Comparison of ENCODE assay signal across 7 cellular contexts in genomic region chr3:134485075-134485536, GRCh38. TPM values are rescaled to one million over a fixed set of nuclear protein-coding genes. Genes with fewer than 3 reads are reported as not detected.
A peak's percentile ranks its signal among the peaks of the same experiment; 100 is the strongest.
DNase-seq lines count a peak whose midpoint lies in the region; ATAC-seq, FAIRE-seq and TF ChIP-seq lines count a peak whose summit lies in the region.

No MANE protein-coding gene starts in this region.

- TF ChIP-seq CTCF in GM20000 (IDR thresholded peaks at IDR 0.05; ENCODE audit: extremely low read depth, missing control alignments): no peak
- TF ChIP-seq CTCF in IMR-90 (conservative IDR thresholded peaks at IDR 0.05; ENCODE audit: low read depth, low read length): no peak
- no peak for TF ChIP-seq CTCF in left ventricle myocardium inferior (IDR thresholded peaks at IDR 0.05; ENCODE audit: borderline replicate concordance)
- no peak for TF ChIP-seq CTCF in gastrocnemius medialis (IDR thresholded peaks at IDR 0.05 in 4 of 5, conservative IDR thresholded peaks at IDR 0.05 in 1 of 5)

- peaks cover 16% of the 10 kb centered on the region for H3K36me3 ChIP-seq in ES-I3 (ENCODE audit: insufficient read depth, low read length)
- H3K36me3 ChIP-seq in IMR-90 (ENCODE audit: control insufficient read depth, insufficient read depth, low read length): peaks cover 8% of the 10 kb centered on the region
- peaks cover 22% of the 10 kb centered on the region for H3K36me3 ChIP-seq in left ventricle myocardium inferior
- H3K36me3 ChIP-seq in gastrocnemius medialis: peaks cover 0 to 21% of the 10 kb centered on the region in 2 donors

- H3K9me3 ChIP-seq in ES-I3 (ENCODE audit: control insufficient read depth, insufficient read depth, low read length): no peaks in the 10 kb centered on the region
- no peaks in the 10 kb centered on the region for H3K9me3 ChIP-seq in IMR-90 (ENCODE audit: control insufficient read depth, insufficient read depth, low read length)
- H3K9me3 ChIP-seq in left ventricle myocardium inferior (replicated peaks): no peaks in the 10 kb centered on the region
- H3K9me3 ChIP-seq in gastrocnemius medialis: no peaks in the 10 kb centered on the region

- TF ChIP-seq POLR2A in IMR-90 (IDR thresholded peaks at IDR 0.05; ENCODE audit: low read depth, low read length) (no peak), gastrocnemius medialis (IDR thresholded peaks at IDR 0.05) (no peak)

- TF ChIP-seq RAD21 in IMR-90 (IDR thresholded peaks at IDR 0.05; ENCODE audit: low read length): no peak

- H3K4me2 ChIP-seq in IMR-90 (ENCODE audit: low read depth, low read length): peak overlapping the region; percentile 89

- H3K79me1 ChIP-seq in IMR-90 (ENCODE audit: low read depth in 1 of 2, low read length in 2 of 2): peaks cover 37 to 64% of the 10 kb centered on the region in 2 experiments

- intact Hi-C loops in IMR-90 (cut with micrococcal nuclease) (loop anchor here (5.0 to 10.0 kb wide), 2 partner anchors 550 to 823 kb away; partner anchors contain the start of gene TOPBP1), left ventricle myocardium inferior (cut with micrococcal nuclease) (no loop called here), gastrocnemius medialis (cut with DNase I; ENCODE audit: low total_unique reads) (loop anchor here (5.0 to 10.0 kb wide), 2 partner anchors 680 to 913 kb away; partner anchors contain the start of genes CDV3 and SRPRB)
- intact Hi-C loops in activated T-helper 1 cell treated with anti-CD3 and anti-CD28 coated beads, Interleukin-12 subunit alpha, Interleukin-12 subunit beta, Interleukin-2, Interleukin-4 antibody, amounts not matched to agents 30 ng/mL and 10 ng/mL and 1 ng/mL, durations not matched to agents 14 hours and 24 hours and 36 hours (cut with micrococcal nuclease): loop anchor here (1.0 to 10.0 kb wide), 4 partner anchors 317 to 1707 kb away; partner anchors contain the start of gene TOPBP1

- H3K4me1 Mint-ChIP-seq in activated T-helper 1 cell treated with anti-CD3 and anti-CD28 coated beads, Interleukin-12 subunit alpha, Interleukin-12 subunit beta, Interleukin-2, Interleukin-4 antibody, amounts not matched to agents 30 ng/mL and 10 ng/mL and 1 ng/mL, durations not matched to agents 14 hours and 24 hours and 36 hours (ENCODE audit: low read depth): peaks cover 47% of the 10 kb centered on the region

- peaks cover 30% of the 10 kb centered on the region for H3K9me1 ChIP-seq in IMR-90 (ENCODE audit: insufficient read depth, low read length)

- H4K91ac ChIP-seq in IMR-90 (ENCODE audit: insufficient read depth, low read depth, low read length): peak overlapping the region; percentile 98

- peaks cover 3% of the 10 kb centered on the region for H3K27me3 Mint-ChIP-seq in activated T-helper 1 cell treated with anti-CD3 and anti-CD28 coated beads, Interleukin-12 subunit alpha, Interleukin-12 subunit beta, Interleukin-2, Interleukin-4 antibody, amounts not matched to agents 30 ng/mL and 10 ng/mL and 1 ng/mL, durations not matched to agents 14 hours and 24 hours and 36 hours (ENCODE audit: insufficient read depth)

- peak overlapping the region; percentile 92 for H3K4me3 Mint-ChIP-seq in activated T-helper 1 cell treated with anti-CD3 and anti-CD28 coated beads, Interleukin-12 subunit alpha, Interleukin-12 subunit beta, Interleukin-2, Interleukin-4 antibody, amounts not matched to agents 30 ng/mL and 10 ng/mL and 1 ng/mL, durations not matched to agents 14 hours and 24 hours and 36 hours

- no peaks in the 10 kb centered on the region for H3K9me3 Mint-ChIP-seq in activated T-helper 1 cell treated with anti-CD3 and anti-CD28 coated beads, Interleukin-12 subunit alpha, Interleukin-12 subunit beta, Interleukin-2, Interleukin-4 antibody, amounts not matched to agents 30 ng/mL and 10 ng/mL and 1 ng/mL, durations not matched to agents 14 hours and 24 hours and 36 hours

- no TSS peak for BruUV-seq in IMR-90 (replicated peaks; lab: Mats Ljungman, UMichigan)

- peak overlapping the region; percentile 99 for H2BK15ac ChIP-seq in IMR-90 (ENCODE audit: low read depth, low read length)

- 0% methylated on average over 6 of the region's 14 CpGs; no CpG with 5 or more reads in 1 of the 2 experiments for WGBS in IMR-90 (ENCODE audit: extremely low coverage in 2 of 2, insufficient read length in 1 of 2), 2 experiments

- peak overlapping the region; percentile 96 for H2AFZ ChIP-seq in IMR-90 (replicated peaks; ENCODE audit: low read length, poor library complexity)

- H3K4me3 ChIP-seq in IMR-90 (ENCODE audit: insufficient read depth, low read depth, low read length) (peak overlapping the region; percentile 54), left ventricle myocardium inferior (peak overlapping the region; percentile 89), gastrocnemius medialis (peak overlapping the region; percentile 68 to 99 (median 90))

- H3K4ac ChIP-seq in IMR-90 (ENCODE audit: low read depth, low read length): peak overlapping the region; percentile 97

- peak overlapping the region; percentile 97 for H3K23ac ChIP-seq in IMR-90 (ENCODE audit: low read depth, low read length)

- in situ Hi-C loops in IMR-90 (cut with MboI; ENCODE audit: low sequenced_read_pairs): loop anchor here (10.0 to 25.0 kb wide), 2 partner anchors 550 to 673 kb away; partner anchors contain the start of gene SRPRB
- in situ Hi-C loops in gastrocnemius medialis (cut with MboI; ENCODE audit: low sequenced_read_pairs in 4 of 4): loop anchor here in 1 of 4 donors (25.0 kb wide), 1 partner anchor 673 kb away; the partner anchor contains the start of gene SRPRB

- peak overlapping the region; percentile 92 for H2BK5ac ChIP-seq in IMR-90 (ENCODE audit: low read depth, low read length, poor library complexity, severe bottlenecking)

- peak overlapping the region; percentile 98 for H3K14ac ChIP-seq in IMR-90 (replicated peaks; ENCODE audit: low read depth, low read length)

- peak; percentile 1 for ATAC-seq in IMR-90 (ENCODE audit: low read depth)
- ATAC-seq in gastrocnemius medialis: peak; percentile 2

- peak overlapping the region; percentile 96 for H2BK120ac ChIP-seq in IMR-90 (ENCODE audit: low read depth, low read length)

- H4K5ac ChIP-seq in IMR-90 (ENCODE audit: low read depth, low read length): peak overlapping the region; percentile 96

- no peak for FAIRE-seq in RCC 7860 (lab: Jason Lieb, UNC)

- peak overlapping the region; percentile 95 for H3K18ac ChIP-seq in IMR-90 (ENCODE audit: low read depth, low read length)

- H2BK20ac ChIP-seq in IMR-90 (ENCODE audit: low read depth, low read length): peak overlapping the region; percentile 78

- peaks cover 11% of the 10 kb centered on the region; the same call in 1 of the 2 replicates for H3K4me1 ChIP-seq in ES-I3 (ENCODE audit: insufficient read depth, low read length)
- H3K4me1 ChIP-seq in IMR-90 (ENCODE audit: control insufficient read depth, insufficient read depth, low read length): peaks cover 25% of the 10 kb centered on the region
- H3K4me1 ChIP-seq in left ventricle myocardium inferior: peaks cover 66% of the 10 kb centered on the region
- H3K4me1 ChIP-seq in gastrocnemius medialis: peaks cover 35% of the 10 kb centered on the region in 2 donors

- H4K8ac ChIP-seq in IMR-90 (ENCODE audit: low read depth in 2 of 2, low read length in 2 of 2): peak overlapping the region; percentile 98 to 100

- peak overlapping the region; percentile 93 for H3K27ac ChIP-seq in IMR-90 (ENCODE audit: insufficient read depth, low read length)
- peak overlapping the region; percentile 98 for H3K27ac ChIP-seq in left ventricle myocardium inferior (replicated peaks)
- peak overlapping the region; percentile 93 to 99 (median 97) for H3K27ac ChIP-seq in gastrocnemius medialis

- H4K20me1 ChIP-seq in IMR-90 (ENCODE audit: insufficient read depth, low read length): no peaks in the 10 kb centered on the region

- H2AK9ac ChIP-seq in IMR-90 (replicated peaks; ENCODE audit: low read depth, low read length, poor library complexity): peak overlapping the region; percentile 99

- peak overlapping the region; percentile 99 for H3K56ac ChIP-seq in IMR-90 (ENCODE audit: extremely low read depth, insufficient read depth, low read length)

- peak overlapping the region; percentile 78 for H3K9ac ChIP-seq in ES-I3 (ENCODE audit: low read depth, low read length)
- peak overlapping the region; percentile 90 for H3K9ac ChIP-seq in IMR-90 (ENCODE audit: low read depth, low read length)

- dilution Hi-C loops in IMR-90 (cut with HindIII; ENCODE audit: low sequenced_read_pairs, unreplicated experiment): no loop called here

- peaks cover 22% of the 10 kb centered on the region for H3K36me3 Mint-ChIP-seq in activated T-helper 1 cell treated with anti-CD3 and anti-CD28 coated beads, Interleukin-12 subunit alpha, Interleukin-12 subunit beta, Interleukin-2, Interleukin-4 antibody, amounts not matched to agents 30 ng/mL and 10 ng/mL and 1 ng/mL, durations not matched to agents 14 hours and 24 hours and 36 hours (ENCODE audit: low read depth)

- CTCF ChIA-PET in IMR-90 (lab: Yijun Ruan, JAX): no interaction called here

- peak; percentile 23 for DNase-seq in GM20000 (ENCODE audit: low spot score)
- no peak for DNase-seq in IMR-90
- DNase-seq in activated T-helper 1 cell treated with anti-CD3 and anti-CD28 coated beads, Interleukin-12 subunit alpha, Interleukin-12 subunit beta, Interleukin-2, Interleukin-4 antibody, amounts not matched to agents 30 ng/mL and 10 ng/mL and 1 ng/mL, durations not matched to agents 14 hours and 24 hours and 36 hours (ENCODE audit: low spot score): no peak
- DNase-seq in left ventricle myocardium inferior: no peak
- DNase-seq in gastrocnemius medialis: no peak
- DNase-seq in RCC 7860 (ENCODE audit: low spot score): no peak

- H3K27me3 ChIP-seq in IMR-90 (ENCODE audit: control insufficient read depth, insufficient read depth, low read length) (no peaks in the 10 kb centered on the region), left ventricle myocardium inferior (ENCODE audit: low read depth) (no peaks in the 10 kb centered on the region), gastrocnemius medialis (no peaks in the 10 kb centered on the region)

- peak overlapping the region; percentile 100 for H3K27ac Mint-ChIP-seq in activated T-helper 1 cell treated with anti-CD3 and anti-CD28 coated beads, Interleukin-12 subunit alpha, Interleukin-12 subunit beta, Interleukin-2, Interleukin-4 antibody, amounts not matched to agents 30 ng/mL and 10 ng/mL and 1 ng/mL, durations not matched to agents 14 hours and 24 hours and 36 hours

- POLR2A ChIA-PET in IMR-90 (lab: Charles Lee; ENCODE audit: unreplicated experiment): interaction anchor here (0.6 to 1.4 kb wide), 2 partner anchors 13 to 169 kb away, joined by 3 read pairs; no protein-coding TSS in a partner anchor

- peak overlapping the region; percentile 96 for H2AK5ac ChIP-seq in IMR-90 (ENCODE audit: low read depth, low read length)

RNA-seq across cellular contexts. Expression of gene ANAPC13, which starts 0.7 kb away (rescaled TPM):
- total RNA-seq in IMR-90 (2012; rRNA removed) (43.4 and 82.8 TPM in 2 replicates), left ventricle myocardium inferior (76.4 TPM), gastrocnemius medialis (10 to 100 TPM; 32.3 to 82.2 (median 78.7) TPM)
- polyA plus RNA-seq in IMR-90 (2012; rRNA removed): 56.5 and 62.9 TPM in 2 replicates
- polyA plus RNA-seq in IMR-90 (2012; cell fraction: cytosol; rRNA removed): 9.9 and 21.7 TPM in 2 replicates
- polyA plus RNA-seq in IMR-90 (2012; cell fraction: nucleus; rRNA removed; ENCODE audit: low replicate concordance): 2.4 and 19.8 TPM in 2 replicates
- 25.2 and 26.8 TPM in 2 replicates for total RNA-seq in activated T-helper 1 cell treated with anti-CD3 and anti-CD28 coated beads, Interleukin-12 subunit alpha, Interleukin-12 subunit beta, Interleukin-2, Interleukin-4 antibody, amounts not matched to agents 30 ng/mL and 10 ng/mL and 1 ng/mL, durations not matched to agents 14 hours and 24 hours and 36 hours

RNA-seq across cellular contexts. Expression of gene CEP63, which starts 0.8 kb away (rescaled TPM):
- total RNA-seq in IMR-90 (2012; rRNA removed) (6.5 and 16.1 TPM in 2 replicates), left ventricle myocardium inferior (34.7 TPM), gastrocnemius medialis (10 to 100 TPM; 21.4 to 23.5 (median 22.4) TPM)
- 8.8 and 9.1 TPM in 2 replicates for polyA plus RNA-seq in IMR-90 (2012; rRNA removed)
- polyA plus RNA-seq in IMR-90 (2012; cell fraction: cytosol; rRNA removed): 2.5 and 4.2 TPM in 2 replicates
- 3.7 and 5.7 TPM in 2 replicates for polyA plus RNA-seq in IMR-90 (2012; cell fraction: nucleus; rRNA removed; ENCODE audit: low replicate concordance)
- total RNA-seq in activated T-helper 1 cell treated with anti-CD3 and anti-CD28 coated beads, Interleukin-12 subunit alpha, Interleukin-12 subunit beta, Interleukin-2, Interleukin-4 antibody, amounts not matched to agents 30 ng/mL and 10 ng/mL and 1 ng/mL, durations not matched to agents 14 hours and 24 hours and 36 hours: 20.0 and 22.2 TPM in 2 replicates
